9 cellular contexts compared by ENCODE assay signal in the genomic region with DNA sequence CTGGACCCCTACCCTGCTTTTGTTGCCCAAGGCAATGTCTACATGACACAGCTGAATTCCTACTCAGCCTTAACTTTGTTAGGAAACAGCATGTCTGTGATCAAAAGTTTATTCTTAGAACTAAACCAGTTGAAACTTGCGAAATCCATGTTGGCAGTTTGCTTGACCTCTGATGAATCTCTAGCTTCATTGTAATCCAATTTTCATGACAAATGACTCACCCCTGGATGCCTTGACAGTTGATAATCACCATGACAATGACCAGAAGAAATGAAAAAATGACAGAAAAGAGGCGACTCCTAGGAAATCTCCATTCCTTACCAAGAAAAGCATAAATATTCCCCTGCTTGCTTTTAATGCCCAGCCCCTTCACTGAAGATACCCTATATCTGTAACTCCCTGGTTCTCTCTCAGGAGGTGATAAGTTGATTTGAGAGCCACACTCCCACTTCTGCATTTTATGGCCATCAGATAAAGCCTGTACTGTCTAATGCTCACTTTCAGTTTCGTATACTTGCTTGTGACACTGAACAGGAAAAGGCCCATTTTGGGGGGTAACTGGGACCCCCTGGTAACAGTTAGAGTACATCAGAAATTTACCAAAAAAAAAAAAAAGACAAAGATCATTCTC.
DNase-seq lines count a peak whose midpoint lies in the region; ATAC-seq, FAIRE-seq and TF ChIP-seq lines count a peak whose summit lies in the region.
"Had no signal": no experiment of that assay in that cellular context is flagged by ENCODE, and none has a peak within 500 bp of the region (broad histone marks: within the 10 kb centered on the region; RNA-seq: fewer than 3 reads in every experiment).

No MANE protein-coding gene starts in this region.

- no peaks in the 10 kb centered on the region for H3K27me3 ChIP-seq in astrocyte (ENCODE audit: insufficient read depth, low read length)

- H3K79me2 ChIP-seq in astrocyte (ENCODE audit: insufficient read depth, low read length), result no peaks in the 10 kb centered on the region

- H3K4me3 ChIP-seq in astrocyte (ENCODE audit: insufficient read depth, low read depth, low read length), result no peak overlapping the region

- peak overlapping the region; percentile 55 for H3K9ac ChIP-seq in astrocyte (ENCODE audit: low read length)

- H2AFZ ChIP-seq in astrocyte (ENCODE audit: low read depth, low read length), result no peak overlapping the region

- peak; percentile 81 for ATAC-seq in HG03565 (IDR thresholded peaks at IDR 0.05; ENCODE audit: unreplicated experiment)

- H3K27ac Mint-ChIP-seq in astrocyte (ENCODE audit: unreplicated experiment), result peak overlapping the region; percentile 84
- H3K27ac Mint-ChIP-seq: memory B cell had no signal

- H3K36me3 ChIP-seq in astrocyte (ENCODE audit: insufficient read depth, low read length), result no peaks in the 10 kb centered on the region

- FAIRE-seq in astrocyte (lab: Jason Lieb, UNC), result no peak

- no peaks in the 10 kb centered on the region for H4K20me1 ChIP-seq in astrocyte (ENCODE audit: insufficient read depth, low read length)

- no peaks in the 10 kb centered on the region for H3K9me3 ChIP-seq in astrocyte (ENCODE audit: insufficient read depth, low read depth, low read length)

- peak overlapping the region; percentile 69 for H3K27ac ChIP-seq in astrocyte (ENCODE audit: low read depth, low read length)

- H3K4me3 Mint-ChIP-seq in astrocyte (ENCODE audit: unreplicated experiment), result no peak overlapping the region
- H3K4me3 Mint-ChIP-seq: memory B cell had no signal

- no peaks in the 10 kb centered on the region for H3K27me3 Mint-ChIP-seq in astrocyte (ENCODE audit: low read depth, unreplicated experiment)
- H3K27me3 Mint-ChIP-seq: memory B cell had no signal

- peak overlapping the region; percentile 62 for H3K4me2 ChIP-seq in astrocyte (ENCODE audit: low read length)

- DNase-seq in GM20000 (ENCODE audit: low spot score) (peak; percentile 10), astrocyte (ENCODE audit: low read depth) (peak; percentile 79), non-pigmented ciliary epithelial cell (ENCODE audit: low read depth) (peak; percentile 66), NCI-H2227 treated with DMSO at 0.1 percent for 48 hours (lab: John Stamatoyannopoulos, UW) (no peak), NCI-H69 (lab: John Stamatoyannopoulos, UW) (no peak), RKO (ENCODE audit: low spot score) (no peak)
- no peak for DNase-seq in activated CD8-positive, alpha-beta memory T cell treated with anti-CD3 and anti-CD28 coated beads for 24 hours

- H3K36me3 Mint-ChIP-seq in astrocyte (ENCODE audit: low read depth, unreplicated experiment), result no peaks in the 10 kb centered on the region
- H3K36me3 Mint-ChIP-seq: memory B cell had no signal

- no peak for TF ChIP-seq CTCF in GM20000 (IDR thresholded peaks at IDR 0.05; ENCODE audit: extremely low read depth, missing control alignments)
- no peak for TF ChIP-seq CTCF in astrocyte (IDR thresholded peaks at IDR 0.05; ENCODE audit: insufficient read depth, low read depth, low read length)

- H3K9me3 Mint-ChIP-seq in astrocyte (ENCODE audit: unreplicated experiment), result no peaks in the 10 kb centered on the region

- peaks cover 12% of the 10 kb centered on the region for H3K4me1 Mint-ChIP-seq in astrocyte (ENCODE audit: low read depth, unreplicated experiment)
- H3K4me1 Mint-ChIP-seq: memory B cell had no signal

- peaks cover 7% of the 10 kb centered on the region for H3K4me1 ChIP-seq in astrocyte (ENCODE audit: insufficient read depth, low read length)

Comparison
In these comparisons a context has a peak if more than half of its experiments do, and no peak if none do; other contexts are left out.
1. DNase-seq: peak in GM20000 (single experiment), astrocyte (single experiment) and non-pigmented ciliary epithelial cell (single experiment); none in NCI-H2227 treated with DMSO at 0.1 percent for 48 hours (single experiment), activated CD8-positive, alpha-beta memory T cell treated with anti-CD3 and anti-CD28 coated beads for 24 hours (single experiment), NCI-H69 (single experiment) and RKO (single experiment).